Comparison of ENCODE assay signal across 1 cellular context in the genomic region with DNA sequence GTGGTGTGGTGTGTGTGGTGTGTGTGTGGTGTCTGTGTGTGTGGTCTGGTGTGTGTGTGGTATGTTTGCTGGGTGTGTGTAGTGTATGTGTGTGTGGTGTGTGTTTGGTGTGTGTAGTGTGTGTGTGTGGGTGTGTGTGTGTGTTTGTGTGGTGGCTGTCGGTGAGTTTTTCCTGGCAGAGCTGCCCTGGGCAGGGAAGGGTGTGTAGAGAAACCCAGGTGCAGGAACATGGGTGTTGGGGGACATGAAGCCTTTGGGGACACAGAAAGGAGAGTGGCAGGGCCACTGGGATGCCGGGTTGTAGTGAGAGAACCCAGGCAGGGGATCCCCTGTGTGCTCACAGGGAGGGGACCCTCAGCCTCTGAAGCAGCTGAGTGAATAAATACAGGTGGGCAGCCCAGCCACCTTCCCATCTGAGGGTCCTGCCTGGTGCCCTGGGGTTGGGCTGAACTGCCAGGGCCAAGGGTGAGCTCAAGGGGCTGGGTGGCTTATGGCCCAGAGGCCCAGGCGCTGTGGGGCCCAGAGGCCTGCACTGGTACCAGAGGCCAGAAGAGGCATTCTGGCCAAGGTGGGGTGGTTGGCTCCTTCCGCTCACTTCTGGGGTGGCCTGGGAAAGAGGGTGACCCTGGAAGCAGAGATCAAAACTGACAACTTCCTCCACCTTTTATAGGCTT.
TF ChIP-seq lines count a peak whose summit lies in the region.

No MANE protein-coding gene starts in this region.

TF ChIP-seq in IMR-90, 13 proteins besides CTCF, POLR2A, EP300 and RAD21:
- no peak for TF ChIP-seq BHLHE40 (IDR thresholded peaks at IDR 0.05; ENCODE audit: low read depth, low read length)
- no peak for TF ChIP-seq RFX5 (IDR thresholded peaks at IDR 0.05; ENCODE audit: low read depth, low read length)
- no peak for TF ChIP-seq MAFK (IDR thresholded peaks at IDR 0.05; ENCODE audit: low read depth, low read length)
- TF ChIP-seq, protein P1, sequence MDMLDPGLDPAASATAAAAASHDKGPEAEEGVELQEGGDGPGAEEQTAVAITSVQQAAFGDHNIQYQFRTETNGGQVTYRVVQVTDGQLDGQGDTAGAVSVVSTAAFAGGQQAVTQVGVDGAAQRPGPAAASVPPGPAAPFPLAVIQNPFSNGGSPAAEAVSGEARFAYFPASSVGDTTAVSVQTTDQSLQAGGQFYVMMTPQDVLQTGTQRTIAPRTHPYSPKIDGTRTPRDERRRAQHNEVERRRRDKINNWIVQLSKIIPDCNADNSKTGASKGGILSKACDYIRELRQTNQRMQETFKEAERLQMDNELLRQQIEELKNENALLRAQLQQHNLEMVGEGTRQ (IDR thresholded peaks at IDR 0.05; ENCODE audit: low read depth, low read length) = no peak
- TF ChIP-seq RCOR1 (IDR thresholded peaks at IDR 0.05; ENCODE audit: insufficient replicate concordance, low read length) = no peak
- no peak for TF ChIP-seq CHD1 (IDR thresholded peaks at IDR 0.05; ENCODE audit: low read depth, low read length)
- no peak for TF ChIP-seq SMC3 (IDR thresholded peaks at IDR 0.05; ENCODE audit: low read depth, low read length)
- no peak for TF ChIP-seq NFE2L2 (IDR thresholded peaks at IDR 0.05; ENCODE audit: low read depth, low read length)
- TF ChIP-seq FOS (IDR thresholded peaks at IDR 0.05; ENCODE audit: low read depth, low read length) = no peak
- TF ChIP-seq, protein P2, sequence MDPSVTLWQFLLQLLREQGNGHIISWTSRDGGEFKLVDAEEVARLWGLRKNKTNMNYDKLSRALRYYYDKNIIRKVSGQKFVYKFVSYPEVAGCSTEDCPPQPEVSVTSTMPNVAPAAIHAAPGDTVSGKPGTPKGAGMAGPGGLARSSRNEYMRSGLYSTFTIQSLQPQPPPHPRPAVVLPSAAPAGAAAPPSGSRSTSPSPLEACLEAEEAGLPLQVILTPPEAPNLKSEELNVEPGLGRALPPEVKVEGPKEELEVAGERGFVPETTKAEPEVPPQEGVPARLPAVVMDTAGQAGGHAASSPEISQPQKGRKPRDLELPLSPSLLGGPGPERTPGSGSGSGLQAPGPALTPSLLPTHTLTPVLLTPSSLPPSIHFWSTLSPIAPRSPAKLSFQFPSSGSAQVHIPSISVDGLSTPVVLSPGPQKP (IDR thresholded peaks at IDR 0.05; ENCODE audit: borderline replicate concordance, low read depth, low read length) = no peak
